8 cellular contexts compared by ENCODE assay signal in genomic region chr1:154974086-154974807, GRCh38. TPM values are rescaled to one million over a fixed set of nuclear protein-coding genes. Genes with fewer than 3 reads are reported as not detected.
DNase-seq lines count a peak whose midpoint lies in the region; ATAC-seq and TF ChIP-seq lines count a peak whose summit lies in the region.

Gene CKS1B (plus strand): TSS chr1:154974681. CDS start chr1:154974746, 65 bp downstream.

- peak within 1 kb of the TSS; percentile 88 to 100 (median 98) for H3K27ac ChIP-seq in spleen

- H3K9me3 ChIP-seq in spleen, result no peaks in the 10 kb centered on the region

- 0 to 1% (median 0%) methylated on average over 49 of the region's 49 CpGs for WGBS in spleen, 5 donors

- TF ChIP-seq POLR2A in GM18951 (IDR thresholded peaks at IDR 0.05; ENCODE audit: extremely low read depth, insufficient read depth, insufficient read length), result peak; percentile 78
- peak in 1 of 3 donors; percentile 46 for TF ChIP-seq POLR2A in spleen (IDR thresholded peaks at IDR 0.05)

- in situ Hi-C loops in GM18951 (cut with MboI; ENCODE audit: low sequenced_read_pairs, unreplicated experiment), result no loop called here

- H3K4me3 ChIP-seq in AG09309 (ENCODE audit: control insufficient read depth, low read depth, low read length) (peak within 1 kb of the TSS; percentile 71), WI38 (ENCODE audit: low read depth, low read length) (peak within 1 kb of the TSS; percentile 89), spleen (peak within 1 kb of the TSS; percentile 43 to 81 (median 64))

- H3K4me1 ChIP-seq in spleen, result peaks cover 29 to 76% (median 53%) of the 10 kb centered on the region in 6 donors

- DNase-seq in AG09309 (ENCODE audit: low read depth) (peak; percentile 100), NCI-H2227 treated with DMSO at 0.1 percent for 48 hours (lab: John Stamatoyannopoulos, UW) (peak; percentile 99), inferior parietal cortex (ENCODE audit: extremely low spot score) (peak; percentile 100), spleen (peak; percentile 96)
- peak; percentile 98 for DNase-seq in central memory CD4-positive, alpha-beta T cell

- intact Hi-C loops in spleen (cut with DNase I; ENCODE audit: low total_unique reads), result no loop called here

- peak; percentile 80 for ATAC-seq in HG03175 (IDR thresholded peaks at IDR 0.05; ENCODE audit: unreplicated experiment)

- TF ChIP-seq CTCF in AG09309 (IDR thresholded peaks at IDR 0.05; ENCODE audit: control insufficient read depth, insufficient read depth, low read depth, low read length, missing control alignments) (no peak), WI38 (IDR thresholded peaks at IDR 0.05; ENCODE audit: low read depth, low read length) (no peak), spleen (IDR thresholded peaks at IDR 0.05 in 8 of 11, conservative IDR thresholded peaks at IDR 0.05 in 3 of 11) (peak in 2 of 11 experiments; percentile 9 to 40)

- H3K36me3 ChIP-seq in spleen, result peaks cover 0 to 23% (median under 1%) of the 10 kb centered on the region in 6 donors

- H3K27me3 ChIP-seq in spleen (replicated peaks in 1 of 7), result no peaks in the 10 kb centered on the region

RNA-seq across cellular contexts. Expression of gene CKS1B, which starts in this region (rescaled TPM):
- total RNA-seq in spleen, result 10 to 100 TPM; 15.7 to 42.5 (median 27.2) TPM
- 10 to 100 TPM; 17.0 to 51.5 (median 43.2) TPM for polyA plus RNA-seq in spleen

Comparison
In these comparisons a context has a peak if more than half of its experiments do, and no peak if none do; other contexts are left out.
1. Peak in every context shown above with its lines: DNase-seq, ATAC-seq, H3K4me3 ChIP-seq and H3K27ac ChIP-seq.